ENCODE assay signal across 8 cellular contexts in the genomic region with DNA sequence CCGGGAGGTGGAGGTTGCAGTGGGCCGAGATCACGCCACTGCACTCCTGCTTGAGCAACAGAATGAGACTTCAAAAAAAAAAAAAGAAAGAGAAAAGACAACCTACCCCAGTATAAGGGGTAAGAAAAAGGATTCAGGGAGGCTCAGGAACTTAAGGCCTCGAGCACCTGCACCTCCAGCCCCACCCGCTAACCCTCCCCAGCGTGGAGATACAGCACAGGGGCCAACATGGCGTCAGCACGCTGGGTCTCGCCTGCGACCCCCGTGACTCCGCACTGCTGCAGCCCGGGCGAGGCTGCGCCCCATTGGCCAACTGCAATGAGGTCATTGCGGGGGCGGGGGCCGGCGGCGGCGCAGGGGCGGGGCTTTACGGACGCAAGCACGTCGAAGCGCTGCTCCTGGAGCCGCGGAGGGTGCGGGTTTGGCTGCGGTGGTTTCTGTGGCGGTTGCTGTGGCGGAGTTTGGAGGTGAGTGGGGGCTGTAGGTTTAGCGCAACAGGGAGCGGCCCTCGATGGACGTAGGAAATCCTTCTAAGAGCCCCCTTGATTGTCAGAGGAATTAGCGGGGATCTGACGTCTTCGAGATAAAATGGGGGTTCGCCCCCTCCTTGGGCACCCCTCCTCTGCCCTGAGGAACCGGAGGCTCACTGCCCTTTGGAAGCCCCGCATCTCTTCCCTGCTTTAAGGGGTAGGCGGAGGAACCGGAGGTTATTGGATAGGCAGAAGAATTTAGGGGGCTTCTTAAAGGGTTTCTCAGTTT. TPM values are rescaled to one million over a fixed set of nuclear protein-coding genes. Genes with fewer than 3 reads are reported as not detected.
DNase-seq lines count a peak whose midpoint lies in the region; ATAC-seq and TF ChIP-seq lines count a peak whose summit lies in the region.

A gene (plus strand): TSS at position 382 of the 759 bp plus-strand sequence. CDS start 2,017 bp downstream, outside the sequence.

- intact Hi-C loops in activated CD4-positive, alpha-beta memory T cell treated with anti-CD3 and anti-CD28 coated beads for 36 hours (cut with micrococcal nuclease): loop anchor here (2.0 to 5.0 kb wide), 3 partner anchors 26 to 59 kb away; no protein-coding TSS in a partner anchor
- intact Hi-C loops in right lobe of liver (cut with DNase I): no loop called here

- ATAC-seq in GM19035 (IDR thresholded peaks at IDR 0.05; ENCODE audit: unreplicated experiment): peak; percentile 67
- peak; percentile 73 for ATAC-seq in HG03432 (IDR thresholded peaks at IDR 0.05; ENCODE audit: unreplicated experiment)
- peak; percentile 94 to 98 (median 97) for ATAC-seq in right lobe of liver

- peaks cover 0 to 11% of the 10 kb centered on the region in 2 donors for H3K36me3 ChIP-seq in duodenal mucosa (ENCODE audit: control insufficient read depth in 1 of 2, insufficient read depth in 2 of 2, low read length in 2 of 2)
- H3K36me3 ChIP-seq in right lobe of liver: peaks cover 0 to 9% (median 0%) of the 10 kb centered on the region in 4 donors

- H3K27ac Mint-ChIP-seq in activated CD4-positive, alpha-beta memory T cell treated with anti-CD3 and anti-CD28 coated beads for 36 hours: peak within 1 kb of the TSS; percentile 84

- peak within 1 kb of the TSS; percentile 82 to 98 for H3K9ac ChIP-seq in duodenal mucosa (ENCODE audit: low read depth in 1 of 2, low read length in 2 of 2)

- H3K27ac ChIP-seq in duodenal mucosa (ENCODE audit: low read depth, low read length) (peak within 1 kb of the TSS; percentile 95), right lobe of liver (peak within 1 kb of the TSS; percentile 86 to 93 (median 92))

- TF ChIP-seq POLR2A in right lobe of liver (IDR thresholded peaks at IDR 0.05): peak; percentile 60

- 1% methylated on average over 26 of the region's 45 CpGs for WGBS in right lobe of liver (ENCODE audit: insufficient coverage, low coverage, low lambda C conversion rate, missing lambda C conversion rate)

- POLR2A ChIA-PET in activated CD4-positive, alpha-beta memory T cell treated with anti-CD3 and anti-CD28 coated beads for 36 hours (lab: Charles Lee): interaction anchor here (1.5 kb wide), 1 partner anchor 70 kb away, joined by 4 read pairs; a partner anchor contains a TSS

- H3K27me3 Mint-ChIP-seq in activated CD4-positive, alpha-beta memory T cell treated with anti-CD3 and anti-CD28 coated beads for 36 hours: peaks cover under 1% of the 10 kb centered on the region

- peak within 1 kb of the TSS; percentile 92 for H3K4me3 Mint-ChIP-seq in activated CD4-positive, alpha-beta memory T cell treated with anti-CD3 and anti-CD28 coated beads for 36 hours

- peaks cover 41% of the 10 kb centered on the region for H3K4me1 Mint-ChIP-seq in activated CD4-positive, alpha-beta memory T cell treated with anti-CD3 and anti-CD28 coated beads for 36 hours (ENCODE audit: low read depth)

- CTCF ChIA-PET in activated CD4-positive, alpha-beta memory T cell treated with anti-CD3 and anti-CD28 coated beads for 36 hours (lab: Charles Lee): interaction anchor here (1.6 kb wide), 1 partner anchor 146 kb away, joined by 4 read pairs; no protein-coding TSS in a partner anchor

- H3K4me1 ChIP-seq in duodenal mucosa (ENCODE audit: control insufficient read depth in 1 of 2, insufficient read depth in 2 of 2, low read length in 2 of 2): peaks cover 26 to 36% of the 10 kb centered on the region in 2 donors
- H3K4me1 ChIP-seq in right lobe of liver: peaks cover 0 to 15% (median 3%) of the 10 kb centered on the region in 4 donors

- H3K27me3 ChIP-seq in duodenal mucosa (ENCODE audit: control insufficient read depth in 1 of 2, insufficient read depth in 2 of 2, low read length in 2 of 2) (no peaks in the 10 kb centered on the region), right lobe of liver (no peaks in the 10 kb centered on the region)

- no peaks in the 10 kb centered on the region for H3K9me3 Mint-ChIP-seq in activated CD4-positive, alpha-beta memory T cell treated with anti-CD3 and anti-CD28 coated beads for 36 hours

- TF ChIP-seq CTCF in right lobe of liver (IDR thresholded peaks at IDR 0.05): no peak

- peaks cover 8% of the 10 kb centered on the region for H3K36me3 Mint-ChIP-seq in activated CD4-positive, alpha-beta memory T cell treated with anti-CD3 and anti-CD28 coated beads for 36 hours

- H3K9me3 ChIP-seq in duodenal mucosa (ENCODE audit: control insufficient read depth in 1 of 2, low read length in 2 of 2): no peaks in the 10 kb centered on the region
- H3K9me3 ChIP-seq in right lobe of liver: no peaks in the 10 kb centered on the region

- H3K4me3 ChIP-seq in duodenal mucosa (ENCODE audit: low read depth in 1 of 2, low read length in 2 of 2) (peak within 1 kb of the TSS; percentile 75 to 94), right lobe of liver (peak within 1 kb of the TSS; percentile 64 to 77 (median 65))

- peak; percentile 92 for DNase-seq in AG08395 (ENCODE audit: low spot score)
- DNase-seq in NCI-H69 (lab: John Stamatoyannopoulos, UW): peak; percentile 97
- DNase-seq in activated CD4-positive, alpha-beta memory T cell treated with anti-CD3 and anti-CD28 coated beads for 36 hours: peak; percentile 95
- peak; percentile 95 to 96 (median 95) for DNase-seq in right lobe of liver
- DNase-seq in stimulated activated CD4-positive, alpha-beta T cell treated with anti-CD3 and anti-CD28 coated beads, Interleukin-4, amount 100 ng/mL, for 24 hours: peak; percentile 89

RNA-seq across cellular contexts. Expression of the gene that starts here (rescaled TPM):
- 10 to 100 TPM; 12.0 to 13.2 TPM for total RNA-seq in activated CD4-positive, alpha-beta memory T cell treated with anti-CD3 and anti-CD28 coated beads for 36 hours
- total RNA-seq in right lobe of liver: 10 to 100 TPM; 36.4 to 66.0 (median 49.4) TPM

Comparison
In these comparisons a context has a peak if more than half of its experiments do, and no peak if none do; other contexts are left out.
1. Peak in every context shown above with its lines: DNase-seq, ATAC-seq, H3K4me3 ChIP-seq and H3K27ac ChIP-seq.